In the genomic region with DNA sequence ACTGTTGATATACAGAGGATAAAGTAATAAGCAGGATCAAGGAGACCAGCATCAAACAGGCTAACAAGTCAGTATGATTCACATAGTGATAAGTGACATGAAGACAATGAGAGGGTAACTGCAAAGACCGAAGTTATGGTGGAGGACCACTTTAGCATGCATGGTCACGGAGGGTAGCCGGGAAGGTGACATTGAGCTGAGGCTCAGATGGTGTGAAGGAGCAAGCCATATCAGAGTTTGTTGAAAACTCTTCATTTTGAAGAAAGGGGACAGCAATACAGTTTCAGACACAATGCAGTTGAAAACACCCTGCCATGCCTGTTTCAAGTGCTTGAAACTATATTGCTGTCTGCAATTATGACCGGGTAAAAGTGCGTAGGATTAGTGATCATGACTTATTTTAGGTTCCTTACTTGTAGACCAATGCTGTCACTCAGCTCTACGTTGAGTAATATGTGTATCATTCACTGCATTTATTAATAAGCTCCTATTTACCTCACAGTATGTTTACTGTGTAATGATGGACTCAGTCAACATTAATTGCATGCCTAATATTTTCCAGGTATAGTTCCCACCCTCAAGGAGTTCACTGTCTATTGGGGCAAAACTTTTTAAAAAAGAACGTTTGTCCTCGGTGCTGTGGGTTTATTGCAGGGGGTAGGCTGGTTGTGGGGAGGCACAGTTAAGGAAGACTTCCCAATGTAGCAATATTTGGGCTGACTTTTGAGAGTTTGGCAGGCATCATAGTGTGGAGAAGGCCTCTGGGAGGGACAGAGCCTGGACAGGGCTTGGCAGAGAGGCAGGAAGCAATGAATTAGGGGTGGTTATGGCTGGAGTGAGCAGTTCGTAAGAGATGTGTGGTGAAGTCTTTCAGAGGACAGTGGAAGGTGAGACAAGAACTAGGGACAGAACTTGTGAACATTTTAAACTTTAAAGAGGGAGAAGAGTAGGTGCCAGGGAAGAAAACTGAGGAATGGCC, we compare ENCODE assay signal across 13 cellular contexts. TPM values are rescaled to one million over a fixed set of nuclear protein-coding genes. Genes with fewer than 3 reads are reported as not detected.
A peak's percentile ranks its signal among the peaks of the same experiment; 100 is the strongest.
DNase-seq lines count a peak whose midpoint lies in the region; ATAC-seq and TF ChIP-seq lines count a peak whose summit lies in the region.
"Had no signal": no experiment of that assay in that cellular context is flagged by ENCODE, and none has a peak within 500 bp of the region (broad histone marks: within the 10 kb centered on the region; RNA-seq: fewer than 3 reads in every experiment).

No MANE protein-coding gene starts in this region.

- H3K36me3 Mint-ChIP-seq in activated CD4-positive, alpha-beta T cell treated with anti-CD3 and anti-CD28 coated beads for 36 hours (ENCODE audit: low read depth): peaks cover 52% of the 10 kb centered on the region
- peaks cover 64% of the 10 kb centered on the region for H3K36me3 Mint-ChIP-seq in activated T-helper 2 cell treated with anti-CD3 and anti-CD28 coated beads, Interferon-gamma antibody, Interleukin-2, Interleukin-4, amounts not matched to agents 10 μg/mL and 5 μg/mL and 100 μg/mL, durations not matched to agents 14 hours and 24 hours and 36 hours (ENCODE audit: low read depth)

- WGBS in psoas muscle, 3 donors: 68 to 78% (median 73%) methylated on average over 9 of the region's 9 CpGs

- H3K27ac Mint-ChIP-seq in activated CD4-positive, alpha-beta T cell treated with anti-CD3 and anti-CD28 coated beads for 36 hours: peak overlapping the region; percentile 84
- H3K27ac Mint-ChIP-seq in activated T-helper 2 cell treated with anti-CD3 and anti-CD28 coated beads, Interferon-gamma antibody, Interleukin-2, Interleukin-4, amounts not matched to agents 10 μg/mL and 5 μg/mL and 100 μg/mL, durations not matched to agents 14 hours and 24 hours and 36 hours: peak overlapping the region; percentile 64

- intact Hi-C loops in activated CD4-positive, alpha-beta T cell treated with anti-CD3 and anti-CD28 coated beads for 36 hours (cut with DNase I, micrococcal nuclease): loop anchor here (1.0 to 5.0 kb wide), 9 partner anchors 10 to 632 kb away; a partner anchor contains a TSS
- intact Hi-C loops in activated T-helper 2 cell treated with anti-CD3 and anti-CD28 coated beads, Interferon-gamma antibody, Interleukin-2, Interleukin-4, amounts not matched to agents 10 μg/mL and 5 μg/mL and 100 μg/mL, durations not matched to agents 14 hours and 24 hours and 36 hours (cut with micrococcal nuclease): loop anchor here (1.0 to 10.0 kb wide), 3 partner anchors 10 to 301 kb away; a partner anchor contains a TSS
- intact Hi-C loops in psoas muscle (cut with DNase I): loop anchor here in 1 of 2 donors (5.0 kb wide), 1 partner anchor 112 kb away; no protein-coding TSS in a partner anchor

- no peak for DNase-seq in activated CD4-positive, alpha-beta T cell treated with anti-CD3 and anti-CD28 coated beads for 36 hours
- DNase-seq in activated CD4-positive, alpha-beta T cell treated with anti-CD3 and anti-CD28 coated beads for 48 hours: no peak
- DNase-seq in activated T-helper 2 cell treated with anti-CD3 and anti-CD28 coated beads, Interferon-gamma antibody, Interleukin-2, Interleukin-4, amounts not matched to agents 10 μg/mL and 5 μg/mL and 100 μg/mL, durations not matched to agents 14 hours and 24 hours and 36 hours (ENCODE audit: low spot score): no peak
- DNase-seq in psoas muscle (no peak), MG63 (no peak)
- no peak for DNase-seq in stimulated activated CD4-positive, alpha-beta T cell treated with anti-CD3 and anti-CD28 coated beads, Interleukin-12 subunit alpha, Interleukin-12 subunit beta, amount 100 ng/mL, for 4 hours
- DNase-seq: GOT3, KG1, left ventricle myocardium inferior had no signal

- H3K4me1 ChIP-seq in psoas muscle: peaks cover 26% of the 10 kb centered on the region

- H3K4me1 Mint-ChIP-seq in activated CD4-positive, alpha-beta T cell treated with anti-CD3 and anti-CD28 coated beads for 36 hours: peaks cover 73% of the 10 kb centered on the region
- H3K4me1 Mint-ChIP-seq in activated T-helper 2 cell treated with anti-CD3 and anti-CD28 coated beads, Interferon-gamma antibody, Interleukin-2, Interleukin-4, amounts not matched to agents 10 μg/mL and 5 μg/mL and 100 μg/mL, durations not matched to agents 14 hours and 24 hours and 36 hours (ENCODE audit: low read depth): peaks cover 60% of the 10 kb centered on the region

- H3K4me3 Mint-ChIP-seq in activated CD4-positive, alpha-beta T cell treated with anti-CD3 and anti-CD28 coated beads for 36 hours: peak overlapping the region; percentile 58
- peak overlapping the region; percentile 71 for H3K4me3 Mint-ChIP-seq in activated T-helper 2 cell treated with anti-CD3 and anti-CD28 coated beads, Interferon-gamma antibody, Interleukin-2, Interleukin-4, amounts not matched to agents 10 μg/mL and 5 μg/mL and 100 μg/mL, durations not matched to agents 14 hours and 24 hours and 36 hours (ENCODE audit: low read depth)

- POLR2A ChIA-PET in activated CD4-positive, alpha-beta T cell treated with anti-CD3 and anti-CD28 coated beads for 36 hours (lab: Charles Lee): interaction anchor here (0.6 to 3.6 kb wide), 15 partner anchors 10 to 230 kb away, joined by 3 to 25 read pairs (median 4); a partner anchor contains a TSS

- H3K9me3 ChIP-seq in psoas muscle: no peaks in the 10 kb centered on the region
- H3K9me3 ChIP-seq in MG63: no peaks in the 10 kb centered on the region
- H3K9me3 ChIP-seq: left ventricle myocardium inferior had no signal

- H3K36me3 ChIP-seq in psoas muscle (ENCODE audit: insufficient read depth in 1 of 2, low read depth in 1 of 2) (peaks cover 0 to 9% of the 10 kb centered on the region in 2 donors), MG63 (0 out of 2 replicates have a peak, but pooled peaks cover 4% of the 10 kb centered on the region)

- H3K27me3 Mint-ChIP-seq in activated CD4-positive, alpha-beta T cell treated with anti-CD3 and anti-CD28 coated beads for 36 hours: no peaks in the 10 kb centered on the region
- H3K27me3 Mint-ChIP-seq in activated T-helper 2 cell treated with anti-CD3 and anti-CD28 coated beads, Interferon-gamma antibody, Interleukin-2, Interleukin-4, amounts not matched to agents 10 μg/mL and 5 μg/mL and 100 μg/mL, durations not matched to agents 14 hours and 24 hours and 36 hours (ENCODE audit: low read depth): no peaks in the 10 kb centered on the region

- TF ChIP-seq CTCF in psoas muscle (IDR thresholded peaks at IDR 0.05): no peak

- peak; percentile 15 for ATAC-seq in activated CD4-positive, alpha-beta T cell treated with anti-CD3 and anti-CD28 coated beads for 36 hours
- peak; percentile 9 for ATAC-seq in HG03432 (IDR thresholded peaks at IDR 0.05; ENCODE audit: unreplicated experiment)
- ATAC-seq in psoas muscle: no peak
- no peak for ATAC-seq in GM19463 (IDR thresholded peaks at IDR 0.05; ENCODE audit: unreplicated experiment)

- CTCF ChIA-PET in activated CD4-positive, alpha-beta T cell treated with anti-CD3 and anti-CD28 coated beads for 36 hours (lab: Charles Lee): interaction anchor here (0.6 to 4.6 kb wide), 14 partner anchors 11 to 232 kb away, joined by 3 to 19 read pairs (median 6); a partner anchor contains a TSS

- peak overlapping the region; percentile 12 for H3K27ac ChIP-seq in psoas muscle
- H3K27ac ChIP-seq: left ventricle myocardium inferior had no signal

- no peak overlapping the region for H3K4me3 ChIP-seq in psoas muscle
- H3K4me3 ChIP-seq in MG63: no peak overlapping the region
- H3K4me3 ChIP-seq: left ventricle myocardium inferior had no signal

- H3K9me3 Mint-ChIP-seq in activated CD4-positive, alpha-beta T cell treated with anti-CD3 and anti-CD28 coated beads for 36 hours (ENCODE audit: low read depth): no peaks in the 10 kb centered on the region
- H3K9me3 Mint-ChIP-seq in activated T-helper 2 cell treated with anti-CD3 and anti-CD28 coated beads, Interferon-gamma antibody, Interleukin-2, Interleukin-4, amounts not matched to agents 10 μg/mL and 5 μg/mL and 100 μg/mL, durations not matched to agents 14 hours and 24 hours and 36 hours: no peaks in the 10 kb centered on the region

- no peaks in the 10 kb centered on the region for H3K27me3 ChIP-seq in psoas muscle (ENCODE audit: insufficient read depth in 3 of 3, low read length in 2 of 3)
- no peaks in the 10 kb centered on the region for H3K27me3 ChIP-seq in MG63

RNA-seq across cellular contexts. Expression of a gene that starts 3.2 kb away (rescaled TPM):
- total RNA-seq in activated CD4-positive, alpha-beta T cell treated with anti-CD3 and anti-CD28 coated beads for 36 hours: 10 to 100 TPM; 48.4 to 56.3 TPM
- total RNA-seq in activated T-helper 2 cell treated with anti-CD3 and anti-CD28 coated beads, Interferon-gamma antibody, Interleukin-2, Interleukin-4, amounts not matched to agents 10 μg/mL and 5 μg/mL and 100 μg/mL, durations not matched to agents 14 hours and 24 hours and 36 hours: 53.4 and 55.1 TPM in 2 replicates
- total RNA-seq in psoas muscle: 10 to 100 TPM; 65.1 to 79.2 (median 71.0) TPM
- 10 to 100 TPM; 54.1 to 97.1 (median 71.7) TPM for polyA plus RNA-seq in psoas muscle
- total RNA-seq in MG63 (2014; rRNA removed; shearing (Covaris generic); ENCODE audit: low replicate concordance): 80.9 and 92.4 TPM in 2 replicates

RNA-seq across cellular contexts. Expression of a gene that starts 54.3 kb away (rescaled TPM):
- 1 to 10 TPM; 6.0 to 9.5 TPM for total RNA-seq in activated CD4-positive, alpha-beta T cell treated with anti-CD3 and anti-CD28 coated beads for 36 hours
- 7.4 and 8.4 TPM in 2 replicates for total RNA-seq in activated T-helper 2 cell treated with anti-CD3 and anti-CD28 coated beads, Interferon-gamma antibody, Interleukin-2, Interleukin-4, amounts not matched to agents 10 μg/mL and 5 μg/mL and 100 μg/mL, durations not matched to agents 14 hours and 24 hours and 36 hours
- under 1 TPM in 1 of 4 donors, not detected in 3; 0.27 TPM for total RNA-seq in psoas muscle
- under 1 TPM in 1 of 3 donors, not detected in 2; 0.01 TPM for polyA plus RNA-seq in psoas muscle
- total RNA-seq in MG63 (2014; rRNA removed; shearing (Covaris generic); ENCODE audit: low replicate concordance): not detected in 2 replicates
- total RNA-seq: dermis microvascular lymphatic vessel endothelial cell, left ventricle myocardium inferior, osteocyte had no signal

Comparison
In these comparisons a context has a peak if more than half of its experiments do, and no peak if none do; other contexts are left out.
1. ATAC-seq: peak in activated CD4-positive, alpha-beta T cell treated with anti-CD3 and anti-CD28 coated beads for 36 hours (single experiment) and HG03432 (single experiment); none in psoas muscle (0 of 4) and GM19463 (single experiment).